In the genomic region with DNA sequence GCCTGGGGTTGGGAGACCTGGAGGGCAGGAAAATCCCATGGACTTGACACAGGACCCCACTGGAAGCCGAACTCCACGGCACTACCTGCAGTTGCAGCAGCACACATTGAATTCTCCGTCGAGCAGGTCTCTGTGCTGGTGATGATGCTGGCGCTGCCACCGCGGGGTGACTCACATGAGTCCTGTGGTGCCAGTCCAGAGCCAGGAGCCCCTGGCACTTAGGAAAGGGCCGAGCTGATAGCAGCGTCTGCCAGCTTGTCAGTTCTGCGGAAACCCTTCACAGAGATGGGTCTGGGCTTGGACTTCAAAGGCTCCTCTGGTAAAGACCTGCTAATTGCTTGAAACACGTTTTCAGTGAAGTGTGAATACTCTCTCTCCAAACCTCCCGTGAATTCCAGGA, we compare ENCODE assay signal across 23 cellular contexts.
A peak's percentile ranks its signal among the peaks of the same experiment; 100 is the strongest.
DNase-seq lines count a peak whose midpoint lies in the region; ATAC-seq and FAIRE-seq lines count a peak whose summit lies in the region.
"Had no signal": no experiment of that assay in that cellular context is flagged by ENCODE, and none has a peak within 500 bp of the region (broad histone marks: within the 10 kb centered on the region; RNA-seq: fewer than 3 reads in every experiment).

No MANE protein-coding gene starts in this region.

- peak; percentile 10 for DNase-seq in DMS79 (lab: John Stamatoyannopoulos, UW)
- DNase-seq in DMS79 treated with DMSO at 0.1 percent for 48 hours (lab: John Stamatoyannopoulos, UW) = peak; percentile 37
- DNase-seq in MG63 = peak; percentile 11
- DNase-seq in cerebellum (ENCODE audit: low spot score) = peak; percentile 49
- no peak for DNase-seq in NCI-H524 (lab: John Stamatoyannopoulos, UW)
- no peak for DNase-seq in OCI-M2 (lab: John Stamatoyannopoulos, UW; ENCODE audit: unreplicated experiment)
- no peak for DNase-seq in frontal cortex (ENCODE audit: low spot score in 2 of 2)
- DNase-seq: ACHN; BE2C; CD4-positive, CD25-positive, alpha-beta regulatory T cell; CD8-positive, alpha-beta memory T cell; COR-L47; DMS 273 treated with DMSO at 0.1 percent for 48 hours; DMS53; HFFc6; KBM-7 had no signal

- H3K4me3 ChIP-seq in MG63 = no peak overlapping the region
- H3K4me3 ChIP-seq: GM23338 had no signal

- H3K36me3 ChIP-seq in MG63 = no peaks in the 10 kb centered on the region
- H3K36me3 ChIP-seq: BE2C had no signal

- no peaks in the 10 kb centered on the region for H3K9me3 ChIP-seq in MG63
- H3K9me3 ChIP-seq: BE2C had no signal

- no peak for FAIRE-seq in frontal cortex (lab: Jason Lieb, UNC)
- FAIRE-seq: A204.1, G401.6, GM12891, HepG2 had no signal

- no peaks in the 10 kb centered on the region for H3K27me3 ChIP-seq in MG63
- H3K27me3 ChIP-seq: BE2C had no signal

- ATAC-seq in HG03025 (IDR thresholded peaks at IDR 0.05; ENCODE audit: low FRiP score, unreplicated experiment) = no peak
- ATAC-seq: HCT116, HepG2 had no signal

Comparison
In these comparisons a context has a peak if more than half of its experiments do, and no peak if none do; other contexts are left out.
1. DNase-seq: peak in DMS79 (single experiment), DMS79 treated with DMSO at 0.1 percent for 48 hours (single experiment), MG63 (single experiment) and cerebellum (single experiment); none in NCI-H524 (0 of 2), OCI-M2 (single experiment) and frontal cortex (0 of 2).